ENCODE assay signal across 22 cellular contexts in the genomic region with DNA sequence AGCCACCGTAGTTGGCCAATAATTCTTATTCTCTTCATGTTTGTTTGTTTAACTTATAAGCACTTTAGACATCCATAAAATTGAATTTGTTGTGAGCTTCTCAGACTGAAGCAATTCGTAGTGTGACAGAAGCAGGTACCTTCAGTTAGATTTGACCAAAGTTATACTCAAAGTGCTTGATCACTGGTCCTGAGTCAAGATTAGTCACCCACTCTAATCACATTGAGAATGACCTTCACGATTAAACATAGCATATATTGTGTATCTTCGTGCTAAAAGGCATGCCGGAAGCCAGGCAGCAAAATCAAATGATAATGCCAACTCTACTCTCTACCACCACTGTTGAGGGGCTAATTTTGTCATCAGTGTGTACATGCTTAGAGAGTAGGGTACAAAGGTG.
"Had no signal": no experiment of that assay in that cellular context is flagged by ENCODE, and none has a peak within 500 bp of the region (broad histone marks: within the 10 kb centered on the region; RNA-seq: fewer than 3 reads in every experiment).

No MANE protein-coding gene starts in this region.

- H3K79me2 ChIP-seq: hepatocyte had no signal

- H3K36me3 ChIP-seq: neutrophil, pancreas, thyroid gland, upper lobe of right lung had no signal

- H3K27ac ChIP-seq: body of pancreas, neutrophil, pancreas, thyroid gland, upper lobe of right lung had no signal

- H3K27me3 ChIP-seq: body of pancreas, hepatocyte, neutrophil, pancreas, thyroid gland, upper lobe of right lung had no signal

- H3K4me1 ChIP-seq: body of pancreas, pancreas, thyroid gland, upper lobe of right lung had no signal

- H3K4me2 ChIP-seq: hepatocyte had no signal

- ATAC-seq: activated CD8-positive, alpha-beta memory T cell treated with anti-CD3 and anti-CD28 coated beads, Interleukin-2, amount 10 ng/mL, durations not matched to agents 7 days and 5 days; activated CD8-positive, alpha-beta T cell treated with anti-CD3 and anti-CD28 coated beads for 36 hours; body of pancreas; left ventricle myocardium superior; natural killer cell treated with Interleukin-12 subunit alpha and Interleukin-12 subunit beta and Interleukin-15 and Interleukin-18, amount 100 ng/mL, for 72 hours; pancreas; right cardiac atrium; stimulated activated naive CD8-positive, alpha-beta T cell treated with anti-CD3 and anti-CD28 coated beads, Interleukin-15, Interleukin-2, amounts not matched to agents 100 U/mL and 50 U/mL, for 24 hours; upper lobe of right lung had no signal

- DNase-seq: activated CD4-positive, alpha-beta T cell treated with anti-CD3 and anti-CD28 coated beads for 48 hours; activated CD4-positive, CD25-positive, alpha-beta regulatory T cell; activated CD8-positive, alpha-beta memory T cell treated with anti-CD3 and anti-CD28 coated beads, Interleukin-2, amount 10 ng/mL, durations not matched to agents 7 days and 5 days; activated CD8-positive, alpha-beta T cell treated with anti-CD3 and anti-CD28 coated beads for 36 hours; activated gamma-delta T cell; activated T-cell treated with anti-CD3 and anti-CD28 coated beads for 4 hours; anterior cingulate cortex; body of pancreas; caudate nucleus; effector CD4-positive, alpha-beta T cell; erythroblast; foreskin melanocyte; left ventricle myocardium superior; pancreas; right cardiac atrium; stimulated activated CD4-positive, alpha-beta T cell treated with anti-CD3 and anti-CD28 coated beads, Interleukin-4, amount 100 ng/mL, for 4 hours; stimulated activated naive CD8-positive, alpha-beta T cell treated with anti-CD3 and anti-CD28 coated beads, Interleukin-15, Interleukin-2, amounts not matched to agents 100 U/mL and 50 U/mL, for 24 hours; thyroid gland; upper lobe of right lung had no signal

- H3K9me3 ChIP-seq: body of pancreas, neutrophil, pancreas, thyroid gland, upper lobe of right lung had no signal

- H3K4me3 ChIP-seq: body of pancreas, hepatocyte, pancreas, thyroid gland, upper lobe of right lung had no signal
